In the genomic region with DNA sequence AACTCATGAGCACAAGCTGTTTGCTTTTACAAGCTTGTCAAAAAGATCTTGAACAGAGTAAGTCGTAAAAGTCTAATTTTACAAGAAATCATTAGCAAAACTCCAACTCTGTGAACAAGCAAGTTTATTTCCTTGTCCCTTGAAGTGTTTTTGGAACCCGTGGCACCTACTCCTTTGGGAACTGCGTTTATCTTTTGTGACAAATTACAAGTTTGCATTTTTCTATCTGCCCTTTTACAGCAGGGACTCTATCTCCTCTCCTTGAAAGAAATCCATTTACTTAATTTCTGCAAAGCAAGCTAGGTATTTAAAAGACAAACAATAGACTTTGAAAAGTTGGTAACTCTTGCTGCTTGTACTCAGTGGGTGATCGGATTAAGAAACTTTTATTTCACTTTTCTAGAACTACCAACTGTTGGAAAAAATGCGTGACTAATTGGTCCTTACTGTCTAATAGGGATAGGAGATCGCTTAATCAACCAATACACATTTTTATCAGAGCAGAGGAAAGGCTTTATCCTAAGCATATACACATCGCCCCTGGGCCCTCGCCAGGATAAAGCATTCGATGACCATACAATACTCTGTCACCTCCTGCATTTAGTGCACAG, we compare ENCODE assay signal across 10 cellular contexts. TPM values are rescaled to one million over a fixed set of nuclear protein-coding genes. Genes with fewer than 3 reads are reported as not detected.
A peak's percentile ranks its signal among the peaks of the same experiment; 100 is the strongest.
DNase-seq lines count a peak whose midpoint lies in the region; TF ChIP-seq lines count a peak whose summit lies in the region.
"Had no signal": no experiment of that assay in that cellular context is flagged by ENCODE, and none has a peak within 500 bp of the region (broad histone marks: within the 10 kb centered on the region; RNA-seq: fewer than 3 reads in every experiment).

No MANE protein-coding gene starts in this region.

- no peaks in the 10 kb centered on the region for H3K36me3 ChIP-seq in left ventricle myocardium inferior
- no peaks in the 10 kb centered on the region for H3K36me3 ChIP-seq in right atrium auricular region
- no peaks in the 10 kb centered on the region for H3K36me3 ChIP-seq in ectodermal cell (ENCODE audit: control insufficient read depth, insufficient read depth, low read length)
- H3K36me3 ChIP-seq in muscle layer of duodenum (ENCODE audit: control insufficient read depth in 1 of 2, insufficient read depth in 2 of 2, low read length in 2 of 2), result no peaks in the 10 kb centered on the region
- no peaks in the 10 kb centered on the region for H3K36me3 ChIP-seq in spleen

- WGBS in ectodermal cell, 2 experiments, result 3 to 6% methylated on average over 9 of the region's 9 CpGs
- 43 to 54% (median 47%) methylated on average over 9 of the region's 9 CpGs for WGBS in spleen, 5 donors

- peaks cover 5% of the 10 kb centered on the region for H3K9me3 Mint-ChIP-seq in glutamatergic neuron (ENCODE audit: unreplicated experiment)
- H3K9me3 Mint-ChIP-seq: activated naive CD4-positive, alpha-beta T cell treated with anti-CD3 and anti-CD28 coated beads, Interleukin-2, amount 50 U/mL, for 24 hours had no signal

- H3K4me1 Mint-ChIP-seq in glutamatergic neuron (ENCODE audit: low read depth, unreplicated experiment), result peaks cover 3% of the 10 kb centered on the region

- peak overlapping the region; percentile 74 for H3K4me3 ChIP-seq in left ventricle myocardium inferior
- H3K4me3 ChIP-seq in right atrium auricular region, result peak overlapping the region in 1 of 2 donors; percentile 79
- peak overlapping the region; percentile 97 for H3K4me3 ChIP-seq in ectodermal cell (ENCODE audit: insufficient read depth, low read depth, low read length)
- H3K4me3 ChIP-seq in muscle layer of duodenum (ENCODE audit: low read depth in 1 of 2, low read length in 2 of 2), result peak overlapping the region; percentile 71 to 96
- peak overlapping the region in 2 of 8 donors; percentile 55 to 84 for H3K4me3 ChIP-seq in spleen

- DNase-seq in left ventricle myocardium inferior, result no peak
- no peak for DNase-seq in right atrium auricular region (ENCODE audit: low spot score)
- no peak for DNase-seq in spleen
- DNase-seq in DMS53 treated with DMSO at 0.1 percent for 48 hours (lab: John Stamatoyannopoulos, UW; ENCODE audit: unreplicated experiment), result no peak
- no peak for DNase-seq in DMS53 (lab: John Stamatoyannopoulos, UW)
- DNase-seq in glutamatergic neuron, result no peak
- DNase-seq: effector memory CD4-positive, alpha-beta T cell had no signal

- intact Hi-C loops in left ventricle myocardium inferior (cut with micrococcal nuclease) (no loop called here), spleen (cut with DNase I; ENCODE audit: low total_unique reads) (no loop called here)

- H3K36me3 Mint-ChIP-seq in glutamatergic neuron (ENCODE audit: unreplicated experiment), result no peaks in the 10 kb centered on the region
- H3K36me3 Mint-ChIP-seq: activated naive CD4-positive, alpha-beta T cell treated with anti-CD3 and anti-CD28 coated beads, Interleukin-2, amount 50 U/mL, for 24 hours had no signal

- peak overlapping the region; percentile 84 for H3K27ac ChIP-seq in left ventricle myocardium inferior (replicated peaks)
- H3K27ac ChIP-seq in right atrium auricular region, result no peak overlapping the region
- peak overlapping the region; percentile 94 for H3K27ac ChIP-seq in ectodermal cell (ENCODE audit: insufficient read depth, low read depth, low read length, poor library complexity, severe bottlenecking)
- H3K27ac ChIP-seq in muscle layer of duodenum (ENCODE audit: low read length), result no peak overlapping the region
- H3K27ac ChIP-seq in spleen, result no peak overlapping the region

- TF ChIP-seq CTCF in left ventricle myocardium inferior (IDR thresholded peaks at IDR 0.05; ENCODE audit: borderline replicate concordance), result no peak
- no peak for TF ChIP-seq CTCF in right atrium auricular region (IDR thresholded peaks at IDR 0.05)
- TF ChIP-seq CTCF in spleen (IDR thresholded peaks at IDR 0.05 in 8 of 11, conservative IDR thresholded peaks at IDR 0.05 in 3 of 11), result no peak
- no peak for TF ChIP-seq CTCF in glutamatergic neuron (IDR thresholded peaks at IDR 0.05; ENCODE audit: partially characterized antibody, unreplicated experiment)

- H3K4me3 Mint-ChIP-seq in glutamatergic neuron (ENCODE audit: unreplicated experiment), result no peak overlapping the region
- H3K4me3 Mint-ChIP-seq: activated naive CD4-positive, alpha-beta T cell treated with anti-CD3 and anti-CD28 coated beads, Interleukin-2, amount 50 U/mL, for 24 hours had no signal

- no peaks in the 10 kb centered on the region for H3K27me3 Mint-ChIP-seq in glutamatergic neuron (ENCODE audit: unreplicated experiment)

- H3K9me3 ChIP-seq in left ventricle myocardium inferior (replicated peaks), result no peaks in the 10 kb centered on the region
- no peaks in the 10 kb centered on the region for H3K9me3 ChIP-seq in right atrium auricular region
- H3K9me3 ChIP-seq in ectodermal cell (ENCODE audit: control insufficient read depth, low read length), result no peaks in the 10 kb centered on the region
- no peaks in the 10 kb centered on the region for H3K9me3 ChIP-seq in muscle layer of duodenum (ENCODE audit: control insufficient read depth in 1 of 2, low read length in 2 of 2)
- H3K9me3 ChIP-seq in spleen, result no peaks in the 10 kb centered on the region

- H3K27me3 ChIP-seq in left ventricle myocardium inferior (ENCODE audit: low read depth) (peaks cover 47% of the 10 kb centered on the region), right atrium auricular region (no peaks in the 10 kb centered on the region), ectodermal cell (ENCODE audit: control insufficient read depth, insufficient read depth, low read length, poor library complexity, severe bottlenecking) (no peaks in the 10 kb centered on the region), muscle layer of duodenum (ENCODE audit: low read depth, low read length) (peaks cover 6% of the 10 kb centered on the region), spleen (replicated peaks in 1 of 7) (peaks cover 0 to 77% (median 37%) of the 10 kb centered on the region in 7 donors)

- no peak for TF ChIP-seq POLR2A in spleen (IDR thresholded peaks at IDR 0.05)

- no peak overlapping the region for H3K27ac Mint-ChIP-seq in glutamatergic neuron (ENCODE audit: unreplicated experiment)
- H3K27ac Mint-ChIP-seq: activated naive CD4-positive, alpha-beta T cell treated with anti-CD3 and anti-CD28 coated beads, Interleukin-2, amount 50 U/mL, for 24 hours had no signal

- H3K4me1 ChIP-seq in left ventricle myocardium inferior, result peaks cover 23% of the 10 kb centered on the region
- no peaks in the 10 kb centered on the region for H3K4me1 ChIP-seq in right atrium auricular region
- peaks cover 21% of the 10 kb centered on the region for H3K4me1 ChIP-seq in ectodermal cell (ENCODE audit: control insufficient read depth, insufficient read depth, low read length)
- H3K4me1 ChIP-seq in muscle layer of duodenum (ENCODE audit: control insufficient read depth in 1 of 2, insufficient read depth in 2 of 2, low read length in 2 of 2), result no peaks in the 10 kb centered on the region
- H3K4me1 ChIP-seq in spleen, result peaks cover 5 to 25% (median 22%) of the 10 kb centered on the region in 6 donors

RNA-seq across cellular contexts. Expression of a gene that starts 1.9 kb away (rescaled TPM):
- 0.69 TPM for total RNA-seq in left ventricle myocardium inferior
- total RNA-seq in right atrium auricular region, result 1 to 10 TPM in 1 of 2 donors, under 1 TPM in 1; 0.44 to 3.3 TPM
- polyA plus RNA-seq in ectodermal cell (2013, experiment 1 of 4), result 337 TPM
- polyA plus RNA-seq in ectodermal cell (2013, experiment 2 of 4), result 401 TPM
- polyA plus RNA-seq in ectodermal cell (2013, experiment 3 of 4), result 254 TPM
- 315 TPM for polyA plus RNA-seq in ectodermal cell (2013, experiment 4 of 4)
- 1 to 10 TPM in 1 of 7 donors, under 1 TPM in 6; 0.46 to 1.4 (median 0.60) TPM for total RNA-seq in spleen
- polyA plus RNA-seq in spleen, result under 1 TPM; 0.02 to 0.24 (median 0.03) TPM
- 19.4 TPM for total RNA-seq in glutamatergic neuron (ENCODE audit: unreplicated experiment)

Comparison
In these comparisons a context has a peak if more than half of its experiments do, and no peak if none do; other contexts are left out.
1. H3K27ac ChIP-seq: peak in left ventricle myocardium inferior (single experiment) and ectodermal cell (single experiment); none in right atrium auricular region (0 of 2), muscle layer of duodenum (single experiment) and spleen (0 of 8).